Comparison of ENCODE assay signal across 8 cellular contexts in genomic region chr11:64763804-64764611, GRCh38. TPM values are rescaled to one million over a fixed set of nuclear protein-coding genes. Genes with fewer than 3 reads are reported as not detected.
A peak's percentile ranks its signal among the peaks of the same experiment; 100 is the strongest.
DNase-seq lines count a peak whose midpoint lies in the region; ATAC-seq and TF ChIP-seq lines count a peak whose summit lies in the region.

No MANE protein-coding gene starts in this region.

- no peaks in the 10 kb centered on the region for H3K9me3 Mint-ChIP-seq in activated naive CD8-positive, alpha-beta T cell treated with anti-CD3 and anti-CD28 coated beads for 36 hours
- H3K9me3 Mint-ChIP-seq in memory B cell, result no peaks in the 10 kb centered on the region

- H3K27ac Mint-ChIP-seq in activated naive CD8-positive, alpha-beta T cell treated with anti-CD3 and anti-CD28 coated beads for 36 hours, result peak overlapping the region; percentile 88
- peak overlapping the region; percentile 88 for H3K27ac Mint-ChIP-seq in memory B cell

- no peaks in the 10 kb centered on the region for H3K27me3 ChIP-seq in thoracic aorta (replicated peaks; ENCODE audit: insufficient read depth)

- DNase-seq in DMS53 (lab: John Stamatoyannopoulos, UW) (peak; percentile 39), DMS53 treated with DMSO at 0.1 percent for 48 hours (lab: John Stamatoyannopoulos, UW; ENCODE audit: unreplicated experiment) (no peak), memory B cell (ENCODE audit: low spot score in 2 of 2) (peak; percentile 42 to 56), thoracic aorta (ENCODE audit: low spot score) (no peak), AG08396 (ENCODE audit: low spot score) (no peak)
- DNase-seq in activated naive CD8-positive, alpha-beta T cell treated with anti-CD3 and anti-CD28 coated beads for 36 hours, result peak; percentile 66

- no peak for TF ChIP-seq CTCF in thoracic aorta (IDR thresholded peaks at IDR 0.05)

- peak overlapping the region; percentile 69 for H3K4me3 Mint-ChIP-seq in activated naive CD8-positive, alpha-beta T cell treated with anti-CD3 and anti-CD28 coated beads for 36 hours
- H3K4me3 Mint-ChIP-seq in memory B cell, result peak overlapping the region; percentile 82

- peaks cover 56% of the 10 kb centered on the region for H3K36me3 Mint-ChIP-seq in activated naive CD8-positive, alpha-beta T cell treated with anti-CD3 and anti-CD28 coated beads for 36 hours
- peaks cover 36% of the 10 kb centered on the region for H3K36me3 Mint-ChIP-seq in memory B cell

- H3K4me1 Mint-ChIP-seq in activated naive CD8-positive, alpha-beta T cell treated with anti-CD3 and anti-CD28 coated beads for 36 hours, result peaks cover 81% of the 10 kb centered on the region
- H3K4me1 Mint-ChIP-seq in memory B cell, result peaks cover 64% of the 10 kb centered on the region

- H3K36me3 ChIP-seq in thoracic aorta, result peaks cover 58% of the 10 kb centered on the region

- ATAC-seq in memory B cell (ENCODE audit: low read depth) (peak; percentile 68), thoracic aorta (ENCODE audit: insufficient number of reproducible peaks, low FRiP score, low read depth) (no peak), GM21515 (IDR thresholded peaks at IDR 0.05; ENCODE audit: unreplicated experiment) (no peak), HG03095 (IDR thresholded peaks at IDR 0.05; ENCODE audit: unreplicated experiment) (no peak)

- H3K27me3 Mint-ChIP-seq in activated naive CD8-positive, alpha-beta T cell treated with anti-CD3 and anti-CD28 coated beads for 36 hours, result no peaks in the 10 kb centered on the region
- H3K27me3 Mint-ChIP-seq in memory B cell, result no peaks in the 10 kb centered on the region

- H3K27ac ChIP-seq in thoracic aorta, result peak overlapping the region; percentile 68 to 83

- peaks cover 26 to 69% of the 10 kb centered on the region in 2 donors for H3K4me1 ChIP-seq in thoracic aorta (ENCODE audit: control insufficient read depth in 1 of 2, low read depth in 2 of 2)

- no peak overlapping the region for H3K4me3 ChIP-seq in thoracic aorta

- H3K9me3 ChIP-seq in thoracic aorta, result no peaks in the 10 kb centered on the region

RNA-seq across cellular contexts. Expression of gene PYGM, which starts 4.2 kb away (rescaled TPM):
- 1 to 10 TPM; 1.6 to 1.8 TPM for total RNA-seq in activated naive CD8-positive, alpha-beta T cell treated with anti-CD3 and anti-CD28 coated beads for 36 hours
- total RNA-seq in thoracic aorta, result 10 to 100 TPM; 12.2 to 13.4 TPM

RNA-seq across cellular contexts. Expression of gene SF1, which starts 14.3 kb away (rescaled TPM):
- total RNA-seq in activated naive CD8-positive, alpha-beta T cell treated with anti-CD3 and anti-CD28 coated beads for 36 hours, result 100 to 1,000 TPM; 453 to 463 TPM
- 100 to 1,000 TPM; 250 to 512 TPM for total RNA-seq in thoracic aorta

RNA-seq across cellular contexts. Expression of gene RASGRP2, which starts 20.1 kb away (rescaled TPM):
- total RNA-seq in activated naive CD8-positive, alpha-beta T cell treated with anti-CD3 and anti-CD28 coated beads for 36 hours, result 1 to 10 TPM; 3.5 to 4.6 TPM
- total RNA-seq in thoracic aorta, result 10 to 100 TPM; 78.4 to 89.1 TPM

RNA-seq across cellular contexts. Expression of gene MAP4K2, which starts 39.0 kb away (rescaled TPM):
- total RNA-seq in activated naive CD8-positive, alpha-beta T cell treated with anti-CD3 and anti-CD28 coated beads for 36 hours, result 10 to 100 TPM; 60.4 to 63.8 TPM
- 10 to 100 TPM; 23.3 to 39.1 TPM for total RNA-seq in thoracic aorta

RNA-seq across cellular contexts. Expression of gene NRXN2, which starts 41.0 kb away (rescaled TPM):
- under 1 TPM; 0.20 to 0.58 TPM for total RNA-seq in activated naive CD8-positive, alpha-beta T cell treated with anti-CD3 and anti-CD28 coated beads for 36 hours
- total RNA-seq in thoracic aorta, result 10 to 100 TPM; 40.3 to 41.3 TPM

Comparison
In these comparisons a context has a peak if more than half of its experiments do, and no peak if none do; other contexts are left out.
1. DNase-seq: peak in DMS53 (single experiment), activated naive CD8-positive, alpha-beta T cell treated with anti-CD3 and anti-CD28 coated beads for 36 hours (single experiment) and memory B cell (2 of 2); none in DMS53 treated with DMSO at 0.1 percent for 48 hours (single experiment), thoracic aorta (single experiment) and AG08396 (single experiment).
2. RNA of gene PYGM, which starts 4.2 kb away (total RNA-seq): 12.2 to 13.4 TPM in thoracic aorta; 1.6 to 1.8 TPM in activated naive CD8-positive, alpha-beta T cell treated with anti-CD3 and anti-CD28 coated beads for 36 hours; every median in the first group is over 4 times any median in the second.
3. RNA of gene RASGRP2, which starts 20.1 kb away (total RNA-seq): 78.4 to 89.1 TPM in thoracic aorta; 3.5 to 4.6 TPM in activated naive CD8-positive, alpha-beta T cell treated with anti-CD3 and anti-CD28 coated beads for 36 hours; every median in the first group is over 10 times any median in the second.